1 cellular context compared by ENCODE assay signal in genomic region chr15:44663410-44664272, GRCh38.
TF ChIP-seq lines count a peak whose summit lies in the region.

A gene with protein sequence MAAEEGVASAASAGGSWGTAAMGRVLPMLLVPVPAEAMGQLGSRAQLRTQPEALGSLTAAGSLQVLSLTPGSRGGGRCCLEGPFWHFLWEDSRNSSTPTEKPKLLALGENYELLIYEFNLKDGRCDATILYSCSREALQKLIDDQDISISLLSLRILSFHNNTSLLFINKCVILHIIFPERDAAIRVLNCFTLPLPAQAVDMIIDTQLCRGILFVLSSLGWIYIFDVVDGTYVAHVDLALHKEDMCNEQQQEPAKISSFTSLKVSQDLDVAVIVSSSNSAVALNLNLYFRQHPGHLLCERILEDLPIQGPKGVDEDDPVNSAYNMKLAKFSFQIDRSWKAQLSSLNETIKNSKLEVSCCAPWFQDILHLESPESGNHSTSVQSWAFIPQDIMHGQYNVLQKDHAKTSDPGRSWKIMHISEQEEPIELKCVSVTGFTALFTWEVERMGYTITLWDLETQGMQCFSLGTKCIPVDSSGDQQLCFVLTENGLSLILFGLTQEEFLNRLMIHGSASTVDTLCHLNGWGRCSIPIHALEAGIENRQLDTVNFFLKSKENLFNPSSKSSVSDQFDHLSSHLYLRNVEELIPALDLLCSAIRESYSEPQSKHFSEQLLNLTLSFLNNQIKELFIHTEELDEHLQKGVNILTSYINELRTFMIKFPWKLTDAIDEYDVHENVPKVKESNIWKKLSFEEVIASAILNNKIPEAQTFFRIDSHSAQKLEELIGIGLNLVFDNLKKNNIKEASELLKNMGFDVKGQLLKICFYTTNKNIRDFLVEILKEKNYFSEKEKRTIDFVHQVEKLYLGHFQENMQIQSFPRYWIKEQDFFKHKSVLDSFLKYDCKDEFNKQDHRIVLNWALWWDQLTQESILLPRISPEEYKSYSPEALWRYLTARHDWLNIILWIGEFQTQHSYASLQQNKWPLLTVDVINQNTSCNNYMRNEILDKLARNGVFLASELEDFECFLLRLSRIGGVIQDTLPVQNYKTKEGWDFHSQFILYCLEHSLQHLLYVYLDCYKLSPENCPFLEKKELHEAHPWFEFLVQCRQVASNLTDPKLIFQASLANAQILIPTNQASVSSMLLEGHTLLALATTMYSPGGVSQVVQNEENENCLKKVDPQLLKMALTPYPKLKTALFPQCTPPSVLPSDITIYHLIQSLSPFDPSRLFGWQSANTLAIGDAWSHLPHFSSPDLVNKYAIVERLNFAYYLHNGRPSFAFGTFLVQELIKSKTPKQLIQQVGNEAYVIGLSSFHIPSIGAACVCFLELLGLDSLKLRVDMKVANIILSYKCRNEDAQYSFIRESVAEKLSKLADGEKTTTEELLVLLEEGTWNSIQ (N-terminal part only) (minus strand): TSS chr15:44663662. CDS start chr15:44663647, 15 bp downstream.

TF ChIP-seq in K562, 482 proteins besides CTCF, POLR2A, EP300 and RAD21 (continued from another document and continues in another):
- no peak for TF ChIP-seq THRA (IDR thresholded peaks at IDR 0.05)
- TF ChIP-seq ZNF224 (CRISPR knock-in tag; IDR thresholded peaks at IDR 0.05), result 0 out of 2 replicates have a peak, but pooled peaks have one; percentile 61
- TF ChIP-seq NUFIP1 (IDR thresholded peaks at IDR 0.05; ENCODE audit: partially characterized antibody), result peak; percentile 92
- TF ChIP-seq ZKSCAN8 (CRISPR knock-in tag; IDR thresholded peaks at IDR 0.05), result peak; percentile 73; the same call in 1 of the 2 replicates
- TF ChIP-seq PRMT5 (CRISPR knock-in tag; IDR thresholded peaks at IDR 0.05), result no peak
- TF ChIP-seq ZNF445 (CRISPR knock-in tag; IDR thresholded peaks at IDR 0.05; ENCODE audit: low read depth), result no peak
- TF ChIP-seq CC2D1A (IDR thresholded peaks at IDR 0.05), result peak; percentile 94
- TF ChIP-seq COPS2 (conservative IDR thresholded peaks at IDR 0.05), result no peak
- TF ChIP-seq SMAD2 (IDR thresholded peaks at IDR 0.05; ENCODE audit: low read depth, low read length), result no peak
- TF ChIP-seq ZNF778 (CRISPR knock-in tag; IDR thresholded peaks at IDR 0.05), result no peak
- TF ChIP-seq CEBPZ (IDR thresholded peaks at IDR 0.05; ENCODE audit: borderline replicate concordance, low read depth, low read length), result no peak
- peak; percentile 33; the same call in 1 of the 2 replicates for TF ChIP-seq DIDO1 (tag; IDR thresholded peaks at IDR 0.05; ENCODE audit: low read depth)
- TF ChIP-seq IFI16 (CRISPR knock-in tag; IDR thresholded peaks at IDR 0.05), result no peak
- no peak for TF ChIP-seq POLR3A (IDR thresholded peaks at IDR 0.05; ENCODE audit: borderline replicate concordance, extremely low read depth, insufficient read depth, insufficient read length)
- TF ChIP-seq MEF2D (tag; conservative IDR thresholded peaks at IDR 0.05; ENCODE audit: low read depth), result peak; percentile 92
- peak; percentile 89 for TF ChIP-seq ZNF583 (CRISPR knock-in tag; IDR thresholded peaks at IDR 0.05)
- TF ChIP-seq POLR2AphosphoS5 (IDR thresholded peaks at IDR 0.05; ENCODE audit: control insufficient read depth, insufficient read depth, low read depth, low read length), result peak; percentile 79
- peak; percentile 93 for TF ChIP-seq ZBTB2 (IDR thresholded peaks at IDR 0.05)
- TF ChIP-seq HDAC1 (IDR thresholded peaks at IDR 0.05), result no peak
- no peak for TF ChIP-seq ZNF174 (CRISPR knock-in tag; IDR thresholded peaks at IDR 0.05)
- peak; percentile 95 for TF ChIP-seq POLR2B (IDR thresholded peaks at IDR 0.05; ENCODE audit: low read depth, partially characterized antibody)
- TF ChIP-seq MBD2 (IDR thresholded peaks at IDR 0.05; ENCODE audit: borderline replicate concordance, low read depth), result peak; percentile 56; the same call in 1 of the 2 replicates
- TF ChIP-seq ZC3H4 (CRISPR knock-in tag; IDR thresholded peaks at IDR 0.05; ENCODE audit: borderline replicate concordance), result no peak
- TF ChIP-seq MECOM (CRISPR knock-in tag; IDR thresholded peaks at IDR 0.05), result peak; percentile 76
- no peak for TF ChIP-seq RFX1 (IDR thresholded peaks at IDR 0.05)
- TF ChIP-seq SRF (CRISPR knock-in tag; IDR thresholded peaks at IDR 0.05), result peak in 1 of 2 experiments; percentile 65; a peak in 2 of 4 replicates
- no peak; a peak in 2 of 4 replicates for TF ChIP-seq ARNT (IDR thresholded peaks at IDR 0.05)
- peak; percentile 78 for TF ChIP-seq E2F3 (CRISPR knock-in tag; IDR thresholded peaks at IDR 0.05)
- TF ChIP-seq MAZ (CRISPR knock-in tag; conservative IDR thresholded peaks at IDR 0.05 in 1 of 2, IDR thresholded peaks at IDR 0.05 in 1 of 2), result peak; percentile 50 to 83; a peak in 2 of 4 replicates
- TF ChIP-seq POLR2H (tag; IDR thresholded peaks at IDR 0.05; ENCODE audit: low read depth), result no peak
- peak; percentile 86 for TF ChIP-seq BHLHE40 (IDR thresholded peaks at IDR 0.05; ENCODE audit: low read length)
- no peak for TF ChIP-seq RBM14 (IDR thresholded peaks at IDR 0.05; ENCODE audit: borderline replicate concordance, insufficient read depth, low read depth, low read length)
- TF ChIP-seq FOS (IDR thresholded peaks at IDR 0.05; ENCODE audit: extremely low read depth, insufficient read length), result no peak
- TF ChIP-seq MCM3 (IDR thresholded peaks at IDR 0.05), result no peak
- peak; percentile 81 for TF ChIP-seq AFF4 (CRISPR knock-in tag; IDR thresholded peaks at IDR 0.05)
- TF ChIP-seq ZNF589 (CRISPR knock-in tag; IDR thresholded peaks at IDR 0.05; ENCODE audit: low read depth), result peak; percentile 97
- no peak for TF ChIP-seq ZNF41 (CRISPR knock-in tag; conservative IDR thresholded peaks at IDR 0.05)
- TF ChIP-seq, protein P1, sequence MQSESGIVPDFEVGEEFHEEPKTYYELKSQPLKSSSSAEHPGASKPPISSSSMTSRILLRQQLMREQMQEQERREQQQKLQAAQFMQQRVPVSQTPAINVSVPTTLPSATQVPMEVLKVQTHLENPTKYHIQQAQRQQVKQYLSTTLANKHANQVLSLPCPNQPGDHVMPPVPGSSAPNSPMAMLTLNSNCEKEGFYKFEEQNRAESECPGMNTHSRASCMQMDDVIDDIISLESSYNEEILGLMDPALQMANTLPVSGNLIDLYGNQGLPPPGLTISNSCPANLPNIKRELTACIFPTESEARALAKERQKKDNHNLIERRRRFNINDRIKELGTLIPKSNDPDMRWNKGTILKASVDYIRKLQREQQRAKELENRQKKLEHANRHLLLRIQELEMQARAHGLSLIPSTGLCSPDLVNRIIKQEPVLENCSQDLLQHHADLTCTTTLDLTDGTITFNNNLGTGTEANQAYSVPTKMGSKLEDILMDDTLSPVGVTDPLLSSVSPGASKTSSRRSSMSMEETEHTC (IDR thresholded peaks at IDR 0.05), result peak; percentile 97
- TF ChIP-seq ELF1 (tag; IDR thresholded peaks at IDR 0.05), result peak; percentile 79
- TF ChIP-seq IRF2 (CRISPR knock-in tag; IDR thresholded peaks at IDR 0.05), result no peak
- TF ChIP-seq NFIC (IDR thresholded peaks at IDR 0.05), result peak; percentile 7; the same call in 1 of the 2 replicates
- no peak for TF ChIP-seq CBX8 (IDR thresholded peaks at IDR 0.05; ENCODE audit: borderline replicate concordance, extremely low read depth, low read depth, low read length, poor library complexity, severe bottlenecking)
- TF ChIP-seq ETV6 (IDR thresholded peaks at IDR 0.05; ENCODE audit: borderline replicate concordance in 1 of 2, low read depth in 2 of 2, low read length in 1 of 2), result no peak
- no peak; the same call in 1 of the 2 replicates for TF ChIP-seq ETV6 (CRISPR knock-in tag; IDR thresholded peaks at IDR 0.05; ENCODE audit: borderline replicate concordance)
- TF ChIP-seq THRAP3 (IDR thresholded peaks at IDR 0.05; ENCODE audit: borderline replicate concordance), result no peak
- TF ChIP-seq HBP1 (CRISPR knock-in tag; IDR thresholded peaks at IDR 0.05), result peak; percentile 61; the same call in 1 of the 2 replicates
- TF ChIP-seq, protein P2, sequence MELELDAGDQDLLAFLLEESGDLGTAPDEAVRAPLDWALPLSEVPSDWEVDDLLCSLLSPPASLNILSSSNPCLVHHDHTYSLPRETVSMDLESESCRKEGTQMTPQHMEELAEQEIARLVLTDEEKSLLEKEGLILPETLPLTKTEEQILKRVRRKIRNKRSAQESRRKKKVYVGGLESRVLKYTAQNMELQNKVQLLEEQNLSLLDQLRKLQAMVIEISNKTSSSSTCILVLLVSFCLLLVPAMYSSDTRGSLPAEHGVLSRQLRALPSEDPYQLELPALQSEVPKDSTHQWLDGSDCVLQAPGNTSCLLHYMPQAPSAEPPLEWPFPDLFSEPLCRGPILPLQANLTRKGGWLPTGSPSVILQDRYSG (tag; conservative IDR thresholded peaks at IDR 0.05; ENCODE audit: low read depth), result peak; percentile 96
- TF ChIP-seq ZNF436 (CRISPR knock-in tag; IDR thresholded peaks at IDR 0.05), result no peak
- peak; percentile 98 for TF ChIP-seq POLR2G (IDR thresholded peaks at IDR 0.05; ENCODE audit: low read depth, low read length)
- TF ChIP-seq NFIX (CRISPR knock-in tag; IDR thresholded peaks at IDR 0.05; ENCODE audit: low read depth), result no peak
